ENCODE assay signal across 11 cellular contexts in genomic region chr17:48597492-48597774, GRCh38. TPM values are rescaled to one million over a fixed set of nuclear protein-coding genes. Genes with fewer than 3 reads are reported as not detected.
DNase-seq lines count a peak whose midpoint lies in the region; ATAC-seq and TF ChIP-seq lines count a peak whose summit lies in the region.
"Had no signal": no experiment of that assay in that cellular context is flagged by ENCODE, and none has a peak within 500 bp of the region (broad histone marks: within the 10 kb centered on the region; RNA-seq: fewer than 3 reads in every experiment).

No MANE protein-coding gene starts in this region.

- H3K36me3 ChIP-seq in MM.1S (replicated peaks; ENCODE audit: insufficient read depth, low read length), result no peaks in the 10 kb centered on the region
- no peaks in the 10 kb centered on the region for H3K36me3 ChIP-seq in effector memory CD4-positive, alpha-beta T cell (ENCODE audit: control insufficient read depth, insufficient read depth, low read length)
- no peaks in the 10 kb centered on the region for H3K36me3 ChIP-seq in neural cell (ENCODE audit: insufficient read depth, low read length)

- ATAC-seq in foreskin keratinocyte (no peak), HG03139 (IDR thresholded peaks at IDR 0.05; ENCODE audit: unreplicated experiment) (no peak)

- H3K4me1 ChIP-seq in MM.1S (ENCODE audit: low read length) (no peaks in the 10 kb centered on the region), foreskin keratinocyte (no peaks in the 10 kb centered on the region)
- H3K4me1 ChIP-seq in effector memory CD4-positive, alpha-beta T cell (ENCODE audit: control insufficient read depth, insufficient read depth, low read length, poor library complexity, severe bottlenecking), result peaks cover 37% of the 10 kb centered on the region

- TF ChIP-seq CTCF in CD14-positive monocyte (IDR thresholded peaks at IDR 0.05) (no peak), MM.1S (IDR thresholded peaks at IDR 0.05; ENCODE audit: low read length) (no peak), neural cell (IDR thresholded peaks at IDR 0.05; ENCODE audit: poor library complexity, severe bottlenecking) (no peak), foreskin keratinocyte (conservative IDR thresholded peaks at IDR 0.05) (no peak)

- no peak for TF ChIP-seq RAD21 in neural cell (conservative IDR thresholded peaks at IDR 0.05)

- H2AFZ ChIP-seq in MM.1S (ENCODE audit: low read length), result peak overlapping the region; percentile 54
- H2AFZ ChIP-seq in neural cell (ENCODE audit: low read depth, low read length), result no peak overlapping the region

- H3K27me3 ChIP-seq in MM.1S (replicated peaks; ENCODE audit: insufficient read depth, low read length), result peaks cover 80% of the 10 kb centered on the region
- peaks cover 73% of the 10 kb centered on the region for H3K27me3 ChIP-seq in effector memory CD4-positive, alpha-beta T cell (replicated peaks; ENCODE audit: control insufficient read depth, insufficient read depth, low read length, poor library complexity, severe bottlenecking)
- H3K27me3 ChIP-seq in neural cell (ENCODE audit: insufficient read depth, low read depth, low read length), result peaks cover 100% of the 10 kb centered on the region
- peaks cover 100% of the 10 kb centered on the region for H3K27me3 ChIP-seq in foreskin keratinocyte

- peaks cover 38% of the 10 kb centered on the region for H3K4me1 Mint-ChIP-seq in CD14-positive monocyte

- H3K9me2 ChIP-seq in MM.1S (replicated peaks; ENCODE audit: insufficient read depth, low read length) (no peaks in the 10 kb centered on the region), neural cell (ENCODE audit: insufficient read depth, low read length) (no peaks in the 10 kb centered on the region)

- H3K27me3 Mint-ChIP-seq in CD14-positive monocyte (ENCODE audit: low read depth in 3 of 3), result peaks cover 99 to 100% (median 100%) of the 10 kb centered on the region in 3 donors

- H3K4me2 ChIP-seq in MM.1S (ENCODE audit: low read depth, low read length), result peak overlapping the region; percentile 95
- H3K4me2 ChIP-seq in neural cell (ENCODE audit: low read length), result no peak overlapping the region

- H3K4me3 ChIP-seq in MM.1S (ENCODE audit: low read length) (peak overlapping the region; percentile 58), neural cell (ENCODE audit: low read length) (peak overlapping the region; percentile 25)
- peak overlapping the region; percentile 60 for H3K4me3 ChIP-seq in effector memory CD4-positive, alpha-beta T cell (ENCODE audit: insufficient read depth, low read depth, low read length, poor library complexity, severe bottlenecking)

- TF ChIP-seq EP300 in neural cell (conservative IDR thresholded peaks at IDR 0.05; ENCODE audit: poor library complexity, severe bottlenecking), result no peak

- H3K27ac Mint-ChIP-seq in CD14-positive monocyte, result no peak overlapping the region

- H3K27ac ChIP-seq in MM.1S (ENCODE audit: low read length) (no peak overlapping the region), neural cell (ENCODE audit: low read length) (no peak overlapping the region), foreskin keratinocyte (no peak overlapping the region)
- H3K27ac ChIP-seq in effector memory CD4-positive, alpha-beta T cell (ENCODE audit: insufficient read depth, low read length, poor library complexity, severe bottlenecking), result no peak overlapping the region
- H3K27ac ChIP-seq: epithelial cell of prostate had no signal

- H3K9ac ChIP-seq in MM.1S (ENCODE audit: low read length) (no peak overlapping the region), neural cell (ENCODE audit: low read length) (no peak overlapping the region)

- H3F3A ChIP-seq in MM.1S (ENCODE audit: insufficient read depth, low read length) (no peaks in the 10 kb centered on the region), neural cell (ENCODE audit: insufficient read depth, low read length, poor library complexity, severe bottlenecking) (no peaks in the 10 kb centered on the region)

- peaks cover 12 to 18% of the 10 kb centered on the region in 2 donors for H3K36me3 Mint-ChIP-seq in CD14-positive monocyte

- DNase-seq in CD14-positive monocyte (ENCODE audit: low spot score) (no peak), MM.1S (no peak), foreskin keratinocyte (no peak), NCI-H1105 treated with DMSO at 0.1 percent for 48 hours (lab: John Stamatoyannopoulos, UW) (no peak), LoVo (ENCODE audit: low spot score) (no peak)
- no peak for DNase-seq in effector memory CD4-positive, alpha-beta T cell
- DNase-seq: activated CD4-positive, CD25-positive, alpha-beta regulatory T cell; stimulated activated CD4-positive, alpha-beta T cell treated with anti-CD3 and anti-CD28 coated beads, Interleukin-2, amount 100 ng/mL, for 48 hours had no signal

- H3K79me2 ChIP-seq in MM.1S (ENCODE audit: low read length) (no peaks in the 10 kb centered on the region), neural cell (replicated peaks; ENCODE audit: insufficient read depth, low read length) (no peaks in the 10 kb centered on the region)

- no peaks in the 10 kb centered on the region for H4K20me1 ChIP-seq in MM.1S (ENCODE audit: insufficient read depth, low read length)
- no peaks in the 10 kb centered on the region for H4K20me1 ChIP-seq in neural cell (ENCODE audit: insufficient read depth)

- H3K9me3 ChIP-seq in MM.1S (replicated peaks; ENCODE audit: insufficient read depth, low read length), result no peaks in the 10 kb centered on the region
- no peaks in the 10 kb centered on the region for H3K9me3 ChIP-seq in effector memory CD4-positive, alpha-beta T cell (ENCODE audit: control insufficient read depth, low read length)
- peaks cover 5% of the 10 kb centered on the region for H3K9me3 ChIP-seq in neural cell (ENCODE audit: low read length)

- peaks cover 0 to 33% (median 16%) of the 10 kb centered on the region in 7 donors for H3K9me3 Mint-ChIP-seq in CD14-positive monocyte

- H3K4me3 Mint-ChIP-seq in CD14-positive monocyte, result peak overlapping the region; percentile 73 to 93

- intact Hi-C loops in CD14-positive monocyte (cut with micrococcal nuclease), result loop anchor here in 1 of 2 donors (2.0 kb wide), 1 partner anchor 17 kb away; the partner anchor contains the start of gene HOXB8

TF ChIP-seq in neural cell, 6 proteins besides CTCF, POLR2A, EP300 and RAD21:
- no peak for TF ChIP-seq SMC3 (conservative IDR thresholded peaks at IDR 0.05; ENCODE audit: poor library complexity)
- no peak for TF ChIP-seq POLR2AphosphoS5 (IDR thresholded peaks at IDR 0.05)
- no peak for TF ChIP-seq REST (IDR thresholded peaks at IDR 0.05; ENCODE audit: borderline replicate concordance)

RNA-seq across cellular contexts. Expression of gene HOXB5, which starts 3.9 kb away (rescaled TPM):
- polyA plus RNA-seq in CD14-positive monocyte, result not detected
- not detected in 2 replicates for polyA plus RNA-seq in neural cell
- polyA minus RNA-seq in neural cell, result not detected in 2 replicates
- not detected in 2 replicates for total RNA-seq in foreskin keratinocyte
- not detected in 2 replicates for polyA plus RNA-seq in foreskin keratinocyte

RNA-seq across cellular contexts. Expression of gene HOXB6, which starts 7.4 kb away (rescaled TPM):
- not detected for polyA plus RNA-seq in CD14-positive monocyte
- not detected in 2 replicates for polyA plus RNA-seq in neural cell
- polyA minus RNA-seq in neural cell, result not detected in 2 replicates
- total RNA-seq in foreskin keratinocyte, result not detected in 2 replicates
- polyA plus RNA-seq in foreskin keratinocyte, result not detected in 2 replicates

RNA-seq across cellular contexts. Expression of gene HOXB3, which starts 7.4 kb away (rescaled TPM):
- polyA plus RNA-seq in CD14-positive monocyte (not detected), neural cell (not detected in 2 replicates), foreskin keratinocyte (0.02 and 0.09 TPM in 2 replicates)
- polyA minus RNA-seq in neural cell, result not detected in 2 replicates
- 0.04 and 0.48 TPM in 2 replicates for total RNA-seq in foreskin keratinocyte

RNA-seq across cellular contexts. Expression of gene HOXB7, which starts 13.4 kb away (rescaled TPM):
- not detected for polyA plus RNA-seq in CD14-positive monocyte
- not detected in 2 replicates for polyA plus RNA-seq in neural cell
- not detected in 2 replicates for polyA minus RNA-seq in neural cell
- total RNA-seq in foreskin keratinocyte, result 0.28 and 0.54 TPM in 2 replicates
- 0.37 and 0.81 TPM in 2 replicates for polyA plus RNA-seq in foreskin keratinocyte

RNA-seq across cellular contexts. Expression of gene HOXB8, which starts 17.7 kb away (rescaled TPM):
- polyA plus RNA-seq in CD14-positive monocyte (not detected), neural cell (not detected in 2 replicates), foreskin keratinocyte (not detected in 2 replicates)
- polyA minus RNA-seq in neural cell, result not detected in 2 replicates
- total RNA-seq in foreskin keratinocyte, result not detected in 2 replicates
